ENCODE assay signal across 1 cellular context in genomic region chr12:52347546-52348510, GRCh38.
TF ChIP-seq lines count a peak whose summit lies in the region.

No MANE protein-coding gene starts in this region.

TF ChIP-seq in H1, 55 proteins besides CTCF, POLR2A, EP300 and RAD21:
- TF ChIP-seq HDAC6 (IDR thresholded peaks at IDR 0.05; ENCODE audit: low read depth, low read length): no peak
